Comparison of ENCODE assay signal across 28 cellular contexts in the genomic region with DNA sequence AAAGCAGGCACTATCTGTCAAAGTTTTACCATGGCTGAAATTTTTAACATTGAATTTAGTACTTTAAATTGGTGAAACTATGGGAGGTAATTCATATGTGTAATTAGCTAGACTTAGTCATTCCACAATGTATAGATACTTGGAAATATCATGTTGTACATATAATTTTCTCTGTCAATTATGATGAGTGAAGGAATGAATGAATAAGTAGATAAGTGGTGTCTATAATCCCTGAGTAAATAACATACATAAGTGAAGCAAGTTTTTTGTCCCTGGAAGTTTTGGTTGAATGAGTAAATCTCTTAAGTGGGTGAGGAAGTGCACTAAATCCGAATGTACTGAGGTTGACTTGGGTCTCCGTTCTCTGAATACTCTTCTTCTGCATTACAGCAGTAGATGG.
"Had no signal": no experiment of that assay in that cellular context is flagged by ENCODE, and none has a peak within 500 bp of the region (broad histone marks: within the 10 kb centered on the region; RNA-seq: fewer than 3 reads in every experiment).

No MANE protein-coding gene starts in this region.

- ATAC-seq: activated CD8-positive, alpha-beta T cell treated with anti-CD3 and anti-CD28 coated beads for 36 hours; activated naive CD8-positive, alpha-beta T cell treated with anti-CD3 and anti-CD28 coated beads, Interleukin-2, amount 50 U/mL, for 24 hours; activated T-cell treated with anti-CD3 and anti-CD28 coated beads, Interleukin-2, amount 50 U/mL, for 4 hours; activated T-cell treated with anti-CD3 and anti-CD28 coated beads, Interleukin-2, amount 50 U/mL, for 72 hours; activated T-helper 17 cell treated with anti-CD3 and anti-CD28 coated beads, Interleukin-2, amount 50 U/mL, for 72 hours had no signal

- H3K4me3 ChIP-seq: ascending aorta, cardiac muscle cell had no signal

- H3K27ac ChIP-seq: cardiac muscle cell, VCaP had no signal

- H3K9me3 ChIP-seq: ascending aorta had no signal

- H3K36me3 ChIP-seq: ascending aorta, cardiac muscle cell had no signal

- H3K27me3 ChIP-seq: ascending aorta, cardiac muscle cell had no signal

- DNase-seq: activated B cell treated with CpG ODN at 0.5 μM for 24 hours; activated CD4-positive, alpha-beta memory T cell treated with anti-CD3 and anti-CD28 coated beads for 36 hours; activated CD4-positive, alpha-beta T cell treated with anti-CD3 and anti-CD28 coated beads for 4 hours; activated CD4-positive, alpha-beta T cell treated with anti-CD3 and anti-CD28 coated beads, Interleukin-2, amount 10 ng/mL, durations not matched to agents 24 days and 14 days; activated CD4-positive, alpha-beta T cell treated with anti-CD3 and anti-CD28 coated beads, Interleukin-2, amount 50 U/mL, for 1 hour; activated CD4-positive, alpha-beta T cell treated with anti-CD3 and anti-CD28 coated beads, Interleukin-2, amount 50 U/mL, for 4 hours; activated CD4-positive, CD25-positive, alpha-beta regulatory T cell treated with anti-CD3 and anti-CD28 coated beads, Interleukin-2, amount 50 U/mL, for 72 hours; activated CD8-positive, alpha-beta memory T cell treated with anti-CD3 and anti-CD28 coated beads, Interleukin-2, amount 50 U/mL, for 4 hours; activated CD8-positive, alpha-beta T cell treated with anti-CD3 and anti-CD28 coated beads for 36 hours; activated effector memory CD4-positive, alpha-beta T cell treated with anti-CD3 and anti-CD28 coated beads, Interleukin-2, amount 50 U/mL, for 16 hours; activated naive CD4-positive, alpha-beta T cell treated with anti-CD3 and anti-CD28 coated beads, Interleukin-2, amount 10 ng/mL, durations not matched to agents 7 days and 5 days; activated naive CD4-positive, alpha-beta T cell treated with Interleukin-2 at 50 U/mL for 16 hours; activated naive CD8-positive, alpha-beta T cell treated with anti-CD3 and anti-CD28 coated beads, Interleukin-2, amount 10 ng/mL, durations not matched to agents 7 days and 5 days; activated naive CD8-positive, alpha-beta T cell treated with anti-CD3 and anti-CD28 coated beads, Interleukin-2, amount 50 U/mL, for 24 hours; activated T-cell treated with anti-CD3 and anti-CD28 coated beads for 4 hours; activated T-cell treated with anti-CD3 and anti-CD28 coated beads, Interleukin-2, amount 50 U/mL, for 1 hour; activated T-cell treated with anti-CD3 and anti-CD28 coated beads, Interleukin-2, amount 50 U/mL, for 4 hours; activated T-cell treated with anti-CD3 and anti-CD28 coated beads, Interleukin-2, amount 50 U/mL, for 72 hours; amygdala; anterior cingulate cortex; caudate nucleus; cerebellar nuclear complex; T-helper 2 cell; T-helper 9 cell had no signal
